In the genomic region with DNA sequence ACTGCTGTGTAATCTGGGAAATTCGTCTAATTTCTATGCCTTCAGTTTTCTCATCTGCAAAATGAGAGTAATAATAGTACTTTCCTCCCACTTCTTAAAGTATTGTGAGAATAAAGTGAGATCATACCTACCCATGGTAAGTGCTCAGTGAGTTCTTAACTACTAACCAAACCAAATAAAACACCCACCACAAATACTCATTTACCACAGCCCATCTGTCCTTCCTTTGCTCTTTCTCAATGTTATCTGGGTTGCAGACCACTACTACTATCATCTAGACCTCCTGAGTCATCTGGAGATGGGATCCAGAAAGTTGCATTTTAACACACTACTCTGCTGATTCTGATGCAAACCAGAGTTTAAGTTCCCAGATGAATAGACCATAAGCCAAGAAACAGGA, we compare ENCODE assay signal across 18 cellular contexts.
DNase-seq lines count a peak whose midpoint lies in the region; ATAC-seq and TF ChIP-seq lines count a peak whose summit lies in the region.
"Had no signal": no experiment of that assay in that cellular context is flagged by ENCODE, and none has a peak within 500 bp of the region (broad histone marks: within the 10 kb centered on the region; RNA-seq: fewer than 3 reads in every experiment).

No MANE protein-coding gene starts in this region.

- 86 to 88% methylated on average over 1 of the region's 1 CpG for WGBS in tibial nerve, 2 donors

- H3K4me3 Mint-ChIP-seq in activated naive CD4-positive, alpha-beta T cell treated with anti-CD3 and anti-CD28 coated beads for 36 hours, result no peak overlapping the region
- H3K4me3 Mint-ChIP-seq: memory B cell; nephron progenitor cell; stimulated activated naive CD8-positive, alpha-beta T cell treated with anti-CD3 and anti-CD28 coated beads, Interleukin-15, amount 100 ng/mL, for 72 hours; T-helper 1 cell treated with Interleukin-12 subunit alpha and Interleukin-12 subunit beta and Interleukin-4 antibody, amounts not matched to agents 30 μg/mL and 1 μg/mL, for 36 hours had no signal

- peaks cover 2% of the 10 kb centered on the region for H3K27me3 Mint-ChIP-seq in activated naive CD4-positive, alpha-beta T cell treated with anti-CD3 and anti-CD28 coated beads for 36 hours (ENCODE audit: low read depth)
- H3K27me3 Mint-ChIP-seq: stimulated activated naive CD8-positive, alpha-beta T cell treated with anti-CD3 and anti-CD28 coated beads, Interleukin-15, amount 100 ng/mL, for 72 hours had no signal

- no peaks in the 10 kb centered on the region for H3K4me1 ChIP-seq in tibial nerve

- CTCF ChIA-PET in activated naive CD4-positive, alpha-beta T cell treated with anti-CD3 and anti-CD28 coated beads for 36 hours (lab: Charles Lee), result no interaction called here

- no peaks in the 10 kb centered on the region for H3K36me3 ChIP-seq in tibial nerve

- H3K4me3 ChIP-seq in GM12865 (ENCODE audit: low read depth, low read length), result no peak overlapping the region
- H3K4me3 ChIP-seq in tibial nerve, result no peak overlapping the region

- H3K27ac ChIP-seq in tibial nerve, result no peak overlapping the region

- TF ChIP-seq EP300 in tibial nerve (IDR thresholded peaks at IDR 0.05), result no peak

- H3K36me3 Mint-ChIP-seq in activated naive CD4-positive, alpha-beta T cell treated with anti-CD3 and anti-CD28 coated beads for 36 hours (ENCODE audit: low read depth), result no peaks in the 10 kb centered on the region
- H3K36me3 Mint-ChIP-seq: memory B cell had no signal

- DNase-seq in GM12865 (ENCODE audit: low read depth) (peak; percentile 23), tibial nerve (ENCODE audit: low spot score in 2 of 2) (no peak), DMS79 treated with DMSO at 0.1 percent for 48 hours (lab: John Stamatoyannopoulos, UW) (no peak), middle frontal gyrus (ENCODE audit: extremely low spot score, low spot score) (no peak)
- no peak for DNase-seq in activated naive CD4-positive, alpha-beta T cell treated with anti-CD3 and anti-CD28 coated beads for 36 hours
- DNase-seq: DMS79; effector memory CD4-positive, alpha-beta T cell; hippocampal formation; NCI-H1436 treated with DMSO at 0.1 percent for 48 hours; NCI-H446 treated with DMSO at 0.1 percent for 48 hours; nephron progenitor cell; stimulated activated naive CD8-positive, alpha-beta T cell treated with anti-CD3 and anti-CD28 coated beads, Interleukin-15, amount 100 ng/mL, for 72 hours had no signal

- no peak overlapping the region for H3K27ac Mint-ChIP-seq in activated naive CD4-positive, alpha-beta T cell treated with anti-CD3 and anti-CD28 coated beads for 36 hours
- H3K27ac Mint-ChIP-seq: memory B cell; nephron progenitor cell; stimulated activated naive CD8-positive, alpha-beta T cell treated with anti-CD3 and anti-CD28 coated beads, Interleukin-15, amount 100 ng/mL, for 72 hours; T-helper 1 cell treated with Interleukin-12 subunit alpha and Interleukin-12 subunit beta and Interleukin-4 antibody, amounts not matched to agents 30 μg/mL and 1 μg/mL, for 36 hours had no signal

- H3K27me3 ChIP-seq in tibial nerve, result no peaks in the 10 kb centered on the region

- ATAC-seq in GM19372 (IDR thresholded peaks at IDR 0.05; ENCODE audit: low read depth, unreplicated experiment) (peak; percentile 36), HG02678 (IDR thresholded peaks at IDR 0.05; ENCODE audit: unreplicated experiment) (peak; percentile 55), HG03354 (IDR thresholded peaks at IDR 0.05; ENCODE audit: poor library complexity, severe bottlenecking, unreplicated experiment) (peak; percentile 72)
- ATAC-seq: Right ventricle myocardium inferior; stimulated activated naive CD8-positive, alpha-beta T cell treated with anti-CD3 and anti-CD28 coated beads, Interleukin-15, amount 100 ng/mL, for 72 hours had no signal

- TF ChIP-seq CTCF in GM12865 (IDR thresholded peaks at IDR 0.05; ENCODE audit: insufficient read depth, low read depth, low read length, missing control alignments) (no peak), tibial nerve (IDR thresholded peaks at IDR 0.05) (no peak)

- no peak for TF ChIP-seq POLR2A in tibial nerve (IDR thresholded peaks at IDR 0.05)

- H3K9me3 Mint-ChIP-seq in activated naive CD4-positive, alpha-beta T cell treated with anti-CD3 and anti-CD28 coated beads for 36 hours, result no peaks in the 10 kb centered on the region
- H3K9me3 Mint-ChIP-seq: memory B cell; nephron progenitor cell; stimulated activated naive CD8-positive, alpha-beta T cell treated with anti-CD3 and anti-CD28 coated beads, Interleukin-15, amount 100 ng/mL, for 72 hours; T-helper 1 cell treated with Interleukin-12 subunit alpha and Interleukin-12 subunit beta and Interleukin-4 antibody, amounts not matched to agents 30 μg/mL and 1 μg/mL, for 36 hours had no signal

- no peaks in the 10 kb centered on the region for H3K9me3 ChIP-seq in tibial nerve

- no peaks in the 10 kb centered on the region for H3K4me1 Mint-ChIP-seq in activated naive CD4-positive, alpha-beta T cell treated with anti-CD3 and anti-CD28 coated beads for 36 hours (ENCODE audit: low read depth)
- H3K4me1 Mint-ChIP-seq: memory B cell; nephron progenitor cell; stimulated activated naive CD8-positive, alpha-beta T cell treated with anti-CD3 and anti-CD28 coated beads, Interleukin-15, amount 100 ng/mL, for 72 hours had no signal

- intact Hi-C loops in activated naive CD4-positive, alpha-beta T cell treated with anti-CD3 and anti-CD28 coated beads for 36 hours (cut with micrococcal nuclease), result no loop called here
